Comparison of ENCODE assay signal across 8 cellular contexts in the genomic region with DNA sequence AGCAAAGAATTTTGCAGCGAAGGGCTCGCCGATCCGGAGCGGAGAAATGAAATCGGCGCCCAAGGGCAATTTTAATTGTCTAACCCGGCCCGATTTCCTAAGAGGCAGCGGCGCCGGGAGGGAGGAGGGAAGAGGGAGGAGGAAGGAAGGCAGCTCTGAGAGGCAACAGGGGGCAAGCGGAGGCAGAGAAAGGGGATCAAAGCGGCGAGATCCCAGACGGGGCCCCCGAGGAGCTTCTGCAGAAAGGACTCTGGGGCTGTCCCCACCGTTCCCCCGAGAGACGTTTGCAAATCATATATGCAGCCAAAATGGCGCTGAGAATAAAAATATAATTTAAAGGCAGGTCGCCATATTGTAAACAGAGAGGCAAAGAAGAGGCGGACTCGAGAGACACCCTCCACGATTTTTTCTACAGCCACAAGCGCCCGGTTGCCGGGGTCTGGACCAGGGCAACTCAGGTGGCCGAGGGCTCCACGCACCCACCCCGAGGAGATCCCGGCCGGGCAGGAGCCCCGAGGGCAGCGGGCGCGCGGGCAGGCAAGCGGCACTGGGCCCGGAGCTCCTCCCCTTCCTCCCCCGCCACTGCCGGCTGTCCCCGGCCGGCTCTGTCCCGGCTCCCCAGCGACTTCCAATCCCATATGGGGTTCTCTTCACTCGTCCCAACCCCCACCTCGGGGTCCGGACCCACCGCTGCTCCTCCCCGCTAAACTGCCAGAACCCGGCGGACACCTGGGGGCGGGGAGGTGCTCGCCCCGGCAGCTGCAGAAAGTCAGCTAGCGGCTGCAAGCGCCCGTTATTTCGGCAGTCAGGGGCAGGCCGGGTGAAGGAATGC. TPM values are rescaled to one million over a fixed set of nuclear protein-coding genes. Genes with fewer than 3 reads are reported as not detected.
DNase-seq lines count a peak whose midpoint lies in the region; ATAC-seq and TF ChIP-seq lines count a peak whose summit lies in the region.

No MANE protein-coding gene starts in this region.

- no peaks in the 10 kb centered on the region for H3K9me3 ChIP-seq in tibial artery

- TF ChIP-seq CTCF in HFF-Myc (IDR thresholded peaks at IDR 0.05; ENCODE audit: low read depth, low read length, missing control alignments) (no peak), osteocyte (IDR thresholded peaks at IDR 0.05) (no peak), tibial artery (IDR thresholded peaks at IDR 0.05) (no peak)

- H3K4me3 ChIP-seq in HFF-Myc (replicated peaks; ENCODE audit: low read depth, low read length) (peak overlapping the region; percentile 86), tibial artery (peak overlapping the region; percentile 67 to 98)

- peak; percentile 39 for DNase-seq in AG20443 (ENCODE audit: low spot score)
- no peak for DNase-seq in HFF-Myc (ENCODE audit: extremely low read depth, low read depth)
- peak; percentile 82 for DNase-seq in activated naive CD4-positive, alpha-beta T cell treated with anti-CD3 and anti-CD28 coated beads for 36 hours
- DNase-seq in head of caudate nucleus: peak; percentile 36 to 86 (median 72)
- no peak for DNase-seq in osteocyte (ENCODE audit: extremely low spot score, unreplicated experiment)
- peak; percentile 69 to 83 for DNase-seq in tibial artery

- intact Hi-C loops in activated naive CD4-positive, alpha-beta T cell treated with anti-CD3 and anti-CD28 coated beads for 36 hours (cut with micrococcal nuclease): loop anchor here (1.0 to 10.0 kb wide), 8 partner anchors 9 to 375 kb away; a partner anchor contains a TSS
- intact Hi-C loops in head of caudate nucleus (cut with DNase I) (loop anchor here (5.0 kb wide), 2 partner anchors 47 to 222 kb away; a partner anchor contains a TSS), tibial artery (cut with DNase I; ENCODE audit: low total_unique reads) (loop anchor here (5.0 kb wide), 1 partner anchor 612 kb away; a partner anchor contains a TSS)

- H3K27ac Mint-ChIP-seq in activated naive CD4-positive, alpha-beta T cell treated with anti-CD3 and anti-CD28 coated beads for 36 hours: peak overlapping the region; percentile 97
- peak overlapping the region; percentile 96 for H3K27ac Mint-ChIP-seq in osteocyte (ENCODE audit: unreplicated experiment)

- H3K9me3 Mint-ChIP-seq in activated naive CD4-positive, alpha-beta T cell treated with anti-CD3 and anti-CD28 coated beads for 36 hours: no peaks in the 10 kb centered on the region
- H3K9me3 Mint-ChIP-seq in osteocyte (ENCODE audit: unreplicated experiment): no peaks in the 10 kb centered on the region

- ATAC-seq in GM18909 (IDR thresholded peaks at IDR 0.05; ENCODE audit: poor library complexity, unreplicated experiment): no peak

- no peaks in the 10 kb centered on the region for H3K27me3 Mint-ChIP-seq in activated naive CD4-positive, alpha-beta T cell treated with anti-CD3 and anti-CD28 coated beads for 36 hours (ENCODE audit: low read depth)
- no peaks in the 10 kb centered on the region for H3K27me3 Mint-ChIP-seq in osteocyte (ENCODE audit: unreplicated experiment)

- peaks cover 45% of the 10 kb centered on the region for H3K4me1 Mint-ChIP-seq in activated naive CD4-positive, alpha-beta T cell treated with anti-CD3 and anti-CD28 coated beads for 36 hours (ENCODE audit: low read depth)
- H3K4me1 Mint-ChIP-seq in osteocyte (ENCODE audit: unreplicated experiment): peaks cover 39% of the 10 kb centered on the region

- H3K36me3 Mint-ChIP-seq in activated naive CD4-positive, alpha-beta T cell treated with anti-CD3 and anti-CD28 coated beads for 36 hours (ENCODE audit: low read depth): peaks cover 33% of the 10 kb centered on the region
- peaks cover 4% of the 10 kb centered on the region for H3K36me3 Mint-ChIP-seq in osteocyte (ENCODE audit: unreplicated experiment)

- CTCF ChIA-PET in activated naive CD4-positive, alpha-beta T cell treated with anti-CD3 and anti-CD28 coated beads for 36 hours (lab: Charles Lee): interaction anchor here (0.6 to 6.0 kb wide), 12 partner anchors 11 to 406 kb away, joined by 3 to 39 read pairs (median 4); a partner anchor contains a TSS

- H3K4me1 ChIP-seq in tibial artery: peaks cover 0 to 54% (median 42%) of the 10 kb centered on the region in 4 donors

- TF ChIP-seq POLR2A in Raji (IDR thresholded peaks at IDR 0.05; ENCODE audit: insufficient read depth, low read depth, low read length): peak; percentile 16; the same call in 1 of the 2 replicates

- no peaks in the 10 kb centered on the region for H3K27me3 ChIP-seq in tibial artery

- H3K4me3 Mint-ChIP-seq in activated naive CD4-positive, alpha-beta T cell treated with anti-CD3 and anti-CD28 coated beads for 36 hours: peak overlapping the region; percentile 96
- H3K4me3 Mint-ChIP-seq in osteocyte (ENCODE audit: unreplicated experiment): peak overlapping the region; percentile 89

- no peaks in the 10 kb centered on the region for H3K36me3 ChIP-seq in tibial artery

- H3K27ac ChIP-seq in tibial artery: peak overlapping the region; percentile 86 to 98

RNA-seq across cellular contexts. Expression of a gene that starts 1.9 kb away (rescaled TPM):
- total RNA-seq in activated naive CD4-positive, alpha-beta T cell treated with anti-CD3 and anti-CD28 coated beads for 36 hours: 10 to 100 TPM; 52.8 to 56.7 TPM
- total RNA-seq in osteocyte: 50.3 and 52.8 TPM in 2 replicates

RNA-seq across cellular contexts. Expression of a gene that starts 46.5 kb away (rescaled TPM):
- total RNA-seq in activated naive CD4-positive, alpha-beta T cell treated with anti-CD3 and anti-CD28 coated beads for 36 hours: 10 to 100 TPM; 20.1 to 20.9 TPM
- total RNA-seq in osteocyte: 10.7 and 12.4 TPM in 2 replicates

RNA-seq across cellular contexts. Expression of a gene that starts 51.9 kb away (rescaled TPM):
- 10 to 100 TPM; 66.0 to 71.5 TPM for total RNA-seq in activated naive CD4-positive, alpha-beta T cell treated with anti-CD3 and anti-CD28 coated beads for 36 hours
- 95.8 and 104 TPM in 2 replicates for total RNA-seq in osteocyte

RNA-seq across cellular contexts. Expression of a gene that starts 56.4 kb away (rescaled TPM):
- total RNA-seq in activated naive CD4-positive, alpha-beta T cell treated with anti-CD3 and anti-CD28 coated beads for 36 hours: not detected
- not detected in 2 replicates for total RNA-seq in osteocyte

Comparison
In these comparisons a context has a peak if more than half of its experiments do, and no peak if none do; other contexts are left out.
1. DNase-seq: peak in AG20443 (single experiment), activated naive CD4-positive, alpha-beta T cell treated with anti-CD3 and anti-CD28 coated beads for 36 hours (single experiment), head of caudate nucleus (42 of 42) and tibial artery (2 of 2); none in HFF-Myc (single experiment) and osteocyte (single experiment).